1 cellular context compared by ENCODE assay signal in genomic region chr1:18452550-18452949, GRCh38.
TF ChIP-seq lines count a peak whose summit lies in the region.

No MANE protein-coding gene starts in this region.

TF ChIP-seq in K562, 482 proteins besides CTCF, POLR2A, EP300 and RAD21 (continued from another document):
- TF ChIP-seq BCLAF1 (IDR thresholded peaks at IDR 0.05; ENCODE audit: borderline replicate concordance in 1 of 2, control insufficient read depth in 1 of 2, low read depth in 2 of 2, low read length in 1 of 2) = no peak
- no peak for TF ChIP-seq HNRNPH1 (optimal IDR thresholded peaks at IDR 0.05; ENCODE audit: low read depth, low read length)
- TF ChIP-seq CREM (IDR thresholded peaks at IDR 0.05; ENCODE audit: low read depth) = peak; percentile 41; the same call in 1 of the 2 replicates
- 0 out of 2 replicates have a peak, but pooled peaks have one; percentile 47 for TF ChIP-seq ZNF354B (CRISPR knock-in tag; IDR thresholded peaks at IDR 0.05)
- peak; percentile 86 to 87 for TF ChIP-seq SIX5 (IDR thresholded peaks at IDR 0.05; ENCODE audit: borderline replicate concordance in 1 of 2, insufficient read depth in 1 of 2, low read depth in 1 of 2, low read length in 2 of 2)
- TF ChIP-seq ELF1 (tag; IDR thresholded peaks at IDR 0.05) = peak; percentile 73
- no peak for TF ChIP-seq ZNF780A (CRISPR knock-in tag; IDR thresholded peaks at IDR 0.05)
- no peak for TF ChIP-seq NR2F6 (CRISPR knock-in tag; IDR thresholded peaks at IDR 0.05)
- peak; percentile 61; the same call in 1 of the 2 replicates for TF ChIP-seq MBD2 (IDR thresholded peaks at IDR 0.05; ENCODE audit: borderline replicate concordance, low read depth)
- TF ChIP-seq ZNF175 (CRISPR knock-in tag; IDR thresholded peaks at IDR 0.05; ENCODE audit: low read depth) = no peak
- peak; percentile 98 for TF ChIP-seq TOE1 (IDR thresholded peaks at IDR 0.05; ENCODE audit: borderline replicate concordance)
- TF ChIP-seq TOE1 (CRISPR knock-in tag; IDR thresholded peaks at IDR 0.05; ENCODE audit: borderline replicate concordance, low read depth) = no peak
- TF ChIP-seq MLX (CRISPR knock-in tag; conservative IDR thresholded peaks at IDR 0.05) = no peak
- peak; percentile 99 for TF ChIP-seq TFE3 (CRISPR knock-in tag; IDR thresholded peaks at IDR 0.05)
- TF ChIP-seq AFF1 (IDR thresholded peaks at IDR 0.05; ENCODE audit: low read depth in 1 of 2, partially characterized antibody in 2 of 2) = peak in 1 of 2 experiments; percentile 66
- TF ChIP-seq ZNF143 (CRISPR knock-in tag; IDR thresholded peaks at IDR 0.05) = peak; percentile 85
- peak; percentile 97 for TF ChIP-seq USF2 (CRISPR knock-in tag; IDR thresholded peaks at IDR 0.05)
- peak; percentile 52; the same call in 1 of the 2 replicates for TF ChIP-seq GABPA (tag; conservative IDR thresholded peaks at IDR 0.05; ENCODE audit: low read depth)
- TF ChIP-seq USF1 (CRISPR knock-in tag; IDR thresholded peaks at IDR 0.05) = peak; percentile 94
- peak; percentile 44; the same call in 1 of the 2 replicates for TF ChIP-seq BHLHE40 (IDR thresholded peaks at IDR 0.05; ENCODE audit: low read length)
- TF ChIP-seq ETS2 (tag; IDR thresholded peaks at IDR 0.05; ENCODE audit: borderline replicate concordance, poor library complexity, severe bottlenecking) = no peak
- TF ChIP-seq ELF2 (CRISPR knock-in tag; IDR thresholded peaks at IDR 0.05) = no peak
- TF ChIP-seq ZBTB40 (IDR thresholded peaks at IDR 0.05) = peak; percentile 66; the same call in 1 of the 2 replicates
- TF ChIP-seq ZBTB40 (CRISPR knock-in tag; IDR thresholded peaks at IDR 0.05) = no peak
- peak; percentile 50 for TF ChIP-seq NFYB (IDR thresholded peaks at IDR 0.05; ENCODE audit: extremely low read depth, insufficient read length)
- TF ChIP-seq NR3C1 (CRISPR knock-in tag; IDR thresholded peaks at IDR 0.05) = no peak
- TF ChIP-seq RAD51 (IDR thresholded peaks at IDR 0.05; ENCODE audit: borderline replicate concordance, low read depth) = peak; percentile 98
- TF ChIP-seq E2F3 (CRISPR knock-in tag; IDR thresholded peaks at IDR 0.05) = no peak
